25 cellular contexts compared by ENCODE assay signal in genomic region chr5:167460449-167461020, GRCh38.
"Had no signal": no experiment of that assay in that cellular context is flagged by ENCODE, and none has a peak within 500 bp of the region (broad histone marks: within the 10 kb centered on the region; RNA-seq: fewer than 3 reads in every experiment).

No MANE protein-coding gene starts in this region.

- H3K27me3 Mint-ChIP-seq: activated CD4-positive, alpha-beta memory T cell treated with anti-CD3 and anti-CD28 coated beads, Interleukin-2, amount 10 ng/mL, durations not matched to agents 7 days and 5 days; activated CD4-positive, alpha-beta T cell treated with anti-CD3 and anti-CD28 coated beads, Interleukin-2, amount 10 ng/mL, durations not matched to agents 7 days and 5 days; activated T-cell treated with anti-CD3 and anti-CD28 coated beads, Interleukin-2, amount 50 U/mL, for 24 hours; naive thymus-derived CD4-positive, alpha-beta T cell; progenitor cell of endocrine pancreas; stimulated activated naive CD8-positive, alpha-beta T cell treated with anti-CD3 and anti-CD28 coated beads, Interleukin-15, Interleukin-2, amounts not matched to agents 100 ng/mL and 50 ng/mL, for 24 hours had no signal

- H3K27me3 ChIP-seq: brain microvascular endothelial cell, ovary, right lobe of liver had no signal

- H3K4me1 Mint-ChIP-seq: activated CD4-positive, alpha-beta memory T cell treated with anti-CD3 and anti-CD28 coated beads, Interleukin-2, amount 10 ng/mL, durations not matched to agents 7 days and 5 days; activated CD4-positive, alpha-beta T cell treated with anti-CD3 and anti-CD28 coated beads, Interleukin-2, amount 10 ng/mL, durations not matched to agents 7 days and 5 days; naive thymus-derived CD4-positive, alpha-beta T cell had no signal

- H3K4me1 ChIP-seq: right lobe of liver had no signal

- H3K36me3 ChIP-seq: brain microvascular endothelial cell, ovary, right lobe of liver, thoracic aorta had no signal

- H3K9me3 ChIP-seq: ovary, right lobe of liver, thoracic aorta had no signal

- DNase-seq: activated CD4-positive, alpha-beta memory T cell treated with anti-CD3 and anti-CD28 coated beads, Interleukin-2, amount 10 ng/mL, durations not matched to agents 7 days and 5 days; activated CD4-positive, alpha-beta T cell treated with anti-CD3 and anti-CD28 coated beads, Interleukin-2, amount 10 ng/mL, durations not matched to agents 7 days and 5 days; activated CD4-positive, CD25-positive, alpha-beta regulatory T cell treated with anti-CD3 and anti-CD28 coated beads, Interleukin-2, amount 50 U/mL, for 72 hours; activated CD8-positive, alpha-beta memory T cell treated with anti-CD3 and anti-CD28 coated beads, Interleukin-2, amount 50 U/mL, for 48 hours; activated gamma-delta T cell; activated naive CD4-positive, alpha-beta T cell treated with anti-CD3 and anti-CD28 coated beads, Interleukin-2, amount 50 U/mL, for 16 hours; activated T-cell treated with anti-CD3 and anti-CD28 coated beads, Interleukin-2, amount 50 U/mL, for 24 hours; amniotic stem cell; brain microvascular endothelial cell; caudate nucleus; cortex of kidney; head of caudate nucleus; hippocampal formation; left cardiac atrium; naive thymus-derived CD4-positive, alpha-beta T cell; ovary; right lobe of liver; stimulated activated CD4-positive, alpha-beta T cell treated with anti-CD3 and anti-CD28 coated beads, Interleukin-12 subunit alpha, Interleukin-12 subunit beta, amount 100 ng/mL, for 4 hours; stimulated activated CD4-positive, alpha-beta T cell treated with anti-CD3 and anti-CD28 coated beads, Interleukin-4, amount 100 ng/mL, for 1 hour; trophoblast cell had no signal

- H3K4me3 Mint-ChIP-seq: activated CD4-positive, alpha-beta memory T cell treated with anti-CD3 and anti-CD28 coated beads, Interleukin-2, amount 10 ng/mL, durations not matched to agents 7 days and 5 days; activated CD4-positive, alpha-beta T cell treated with anti-CD3 and anti-CD28 coated beads, Interleukin-2, amount 10 ng/mL, durations not matched to agents 7 days and 5 days; activated T-cell treated with anti-CD3 and anti-CD28 coated beads, Interleukin-2, amount 50 U/mL, for 24 hours; mesothelial cell of epicardium; naive thymus-derived CD4-positive, alpha-beta T cell; stimulated activated naive CD8-positive, alpha-beta T cell treated with anti-CD3 and anti-CD28 coated beads, Interleukin-15, Interleukin-2, amounts not matched to agents 100 ng/mL and 50 ng/mL, for 24 hours had no signal

- H3K36me3 Mint-ChIP-seq: mesothelial cell of epicardium had no signal

- H3K27ac Mint-ChIP-seq: activated CD4-positive, alpha-beta memory T cell treated with anti-CD3 and anti-CD28 coated beads, Interleukin-2, amount 10 ng/mL, durations not matched to agents 7 days and 5 days; activated CD4-positive, alpha-beta T cell treated with anti-CD3 and anti-CD28 coated beads, Interleukin-2, amount 10 ng/mL, durations not matched to agents 7 days and 5 days; activated T-cell treated with anti-CD3 and anti-CD28 coated beads, Interleukin-2, amount 50 U/mL, for 24 hours; mesothelial cell of epicardium; naive thymus-derived CD4-positive, alpha-beta T cell; progenitor cell of endocrine pancreas; stimulated activated naive CD8-positive, alpha-beta T cell treated with anti-CD3 and anti-CD28 coated beads, Interleukin-15, Interleukin-2, amounts not matched to agents 100 ng/mL and 50 ng/mL, for 24 hours had no signal

- H3K4me3 ChIP-seq: ovary, right lobe of liver, skin epidermis, thoracic aorta had no signal

- ATAC-seq: left cardiac atrium; naive thymus-derived CD4-positive, alpha-beta T cell; right lobe of liver had no signal

- H3K27ac ChIP-seq: brain microvascular endothelial cell, ovary, right lobe of liver, skin epidermis, thoracic aorta had no signal
